In the genomic region with DNA sequence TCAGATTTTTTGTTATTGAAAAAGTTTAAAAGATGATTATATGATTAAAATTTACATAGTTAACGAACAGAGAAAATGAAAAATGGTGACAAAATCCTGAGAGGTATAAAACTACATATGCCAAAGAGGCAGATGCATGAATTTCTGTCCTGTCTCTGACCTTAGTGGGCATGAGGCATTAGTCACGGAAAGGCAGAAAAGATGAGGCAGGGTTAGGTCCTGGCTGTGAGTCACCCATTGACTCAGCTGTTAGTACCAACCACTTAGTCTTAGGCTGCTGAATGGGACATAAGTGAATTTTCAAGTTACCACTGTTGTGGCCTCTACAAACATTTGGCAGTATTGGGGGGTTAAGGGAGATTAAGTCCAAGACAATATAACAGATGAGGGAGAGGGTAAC, we compare ENCODE assay signal across 7 cellular contexts. TPM values are rescaled to one million over a fixed set of nuclear protein-coding genes. Genes with fewer than 3 reads are reported as not detected.
A peak's percentile ranks its signal among the peaks of the same experiment; 100 is the strongest.
DNase-seq lines count a peak whose midpoint lies in the region; ATAC-seq and TF ChIP-seq lines count a peak whose summit lies in the region.

No MANE protein-coding gene starts in this region.

- H3K9me3 ChIP-seq in PC-3 (ENCODE audit: low read length) (no peaks in the 10 kb centered on the region), OCI-LY7 (ENCODE audit: low read length) (no peaks in the 10 kb centered on the region)

- H3K4me1 ChIP-seq in PC-3 (ENCODE audit: insufficient read depth, low read length) (peaks cover 55% of the 10 kb centered on the region), OCI-LY7 (ENCODE audit: insufficient read depth, low read length, poor library complexity, severe bottlenecking) (no peaks in the 10 kb centered on the region)

- H3F3A ChIP-seq in PC-3 (ENCODE audit: low read length, unreplicated experiment), result no peaks in the 10 kb centered on the region

- H3K79me2 ChIP-seq in PC-3 (ENCODE audit: low read length) (peaks cover 96% of the 10 kb centered on the region), OCI-LY7 (ENCODE audit: insufficient read depth, low read depth, low read length) (peaks cover 44% of the 10 kb centered on the region; the same call in 1 of the 2 replicates)

- BruUV-seq in PC-3 (replicated peaks; lab: Mats Ljungman, UMichigan), result no TSS peak
- BruUV-seq in OCI-LY7 (replicated peaks; lab: Mats Ljungman, UMichigan), result no TSS peak

- no peak overlapping the region for H3K4me3 ChIP-seq in PC-3 (ENCODE audit: low read length)
- no peak overlapping the region for H3K4me3 ChIP-seq in OCI-LY7 (ENCODE audit: low read depth, low read length, poor library complexity, severe bottlenecking)

- intact Hi-C loops in PC-3 (cut with micrococcal nuclease), result no loop called here
- intact Hi-C loops in OCI-LY7 (cut with micrococcal nuclease; ENCODE audit: unreplicated experiment), result no loop called here

- DNase-seq in PC-3 (peak; percentile 97), dermis blood vessel endothelial cell (peak; percentile 86), OCI-LY7 (ENCODE audit: low spot score) (no peak), DMS114 treated with DMSO at 0.1 percent for 48 hours (lab: John Stamatoyannopoulos, UW; ENCODE audit: unreplicated experiment) (no peak)
- DNase-seq in stimulated activated CD4-positive, alpha-beta T cell treated with anti-CD3 and anti-CD28 coated beads, Interleukin-15, amount 100 ng/mL, for 48 hours (ENCODE audit: low read depth in 2 of 2), result peak; percentile 35 to 40

- H2AFZ ChIP-seq in PC-3 (ENCODE audit: low read length) (no peak overlapping the region), OCI-LY7 (ENCODE audit: low read length) (no peak overlapping the region)

- POLR2A ChIA-PET in PC-3 (lab: Charles Lee; ENCODE audit: unreplicated experiment) (no interaction called here), OCI-LY7 (lab: Charles Lee) (interaction anchor here (1.0 kb wide), 1 partner anchor 34 kb away, joined by 3 read pairs; no protein-coding TSS in a partner anchor)

- peak overlapping the region; percentile 42 for H3K4me2 ChIP-seq in PC-3 (ENCODE audit: low read length)
- no peak overlapping the region for H3K4me2 ChIP-seq in OCI-LY7 (ENCODE audit: low read length)

- peak; percentile 55 for ATAC-seq in GM21423 (IDR thresholded peaks at IDR 0.05; ENCODE audit: unreplicated experiment)
- peak; percentile 98 for ATAC-seq in PC-3
- ATAC-seq in GM19397 (IDR thresholded peaks at IDR 0.05; ENCODE audit: unreplicated experiment), result no peak

- no peak overlapping the region for H3K9ac ChIP-seq in PC-3 (ENCODE audit: low read length)

- peak overlapping the region; percentile 58 for H3K27ac ChIP-seq in PC-3 (ENCODE audit: low read length)
- no peak overlapping the region for H3K27ac ChIP-seq in OCI-LY7 (ENCODE audit: low read depth, low read length, poor library complexity, severe bottlenecking)

- no peaks in the 10 kb centered on the region for H3K27me3 ChIP-seq in PC-3 (ENCODE audit: low read length)

- no peak for TF ChIP-seq CTCF in PC-3 (conservative IDR thresholded peaks at IDR 0.05; ENCODE audit: low read depth, low read length)
- TF ChIP-seq CTCF in OCI-LY7 (conservative IDR thresholded peaks at IDR 0.05; ENCODE audit: low read length), result no peak

- H3K9me2 ChIP-seq in PC-3 (replicated peaks; ENCODE audit: low read length) (no peaks in the 10 kb centered on the region), OCI-LY7 (ENCODE audit: insufficient read depth, low read length) (no peaks in the 10 kb centered on the region)

- peaks cover 16% of the 10 kb centered on the region for H3K36me3 ChIP-seq in PC-3 (ENCODE audit: low read depth, low read length)
- peaks cover 19% of the 10 kb centered on the region for H3K36me3 ChIP-seq in OCI-LY7 (ENCODE audit: insufficient read depth, low read length)

- CTCF ChIA-PET in PC-3 (lab: Charles Lee) (no interaction called here), OCI-LY7 (lab: Charles Lee; ENCODE audit: unreplicated experiment) (no interaction called here)

- 0 out of 2 replicates have a peak, but pooled peaks cover 3% of the 10 kb centered on the region for H4K20me1 ChIP-seq in PC-3 (ENCODE audit: low read length)
- H4K20me1 ChIP-seq in OCI-LY7 (ENCODE audit: insufficient read depth, low read length), result peaks cover 5% of the 10 kb centered on the region; the same call in 1 of the 2 replicates

RNA-seq across cellular contexts. Expression of gene RASA1, which starts 33.1 kb away (rescaled TPM):
- total RNA-seq in PC-3 (2014; rRNA removed), result 37.3 and 40.1 TPM in 2 replicates
- 44.1 and 75.4 TPM in 2 replicates for total RNA-seq in dermis blood vessel endothelial cell
- total RNA-seq in OCI-LY7 (2014; rRNA removed; shearing (Covaris generic)), result 17.1 and 18.1 TPM in 2 replicates
- 27.3 and 31.2 TPM in 2 replicates for total RNA-seq in OCI-LY7 (2022)

Comparison
In these comparisons a context has a peak if more than half of its experiments do, and no peak if none do; other contexts are left out.
1. DNase-seq: peak in PC-3 (single experiment), dermis blood vessel endothelial cell (single experiment) and stimulated activated CD4-positive, alpha-beta T cell treated with anti-CD3 and anti-CD28 coated beads, Interleukin-15, amount 100 ng/mL, for 48 hours (2 of 2); none in OCI-LY7 (single experiment) and DMS114 treated with DMSO at 0.1 percent for 48 hours (single experiment).